9 cellular contexts compared by ENCODE assay signal in the genomic region with DNA sequence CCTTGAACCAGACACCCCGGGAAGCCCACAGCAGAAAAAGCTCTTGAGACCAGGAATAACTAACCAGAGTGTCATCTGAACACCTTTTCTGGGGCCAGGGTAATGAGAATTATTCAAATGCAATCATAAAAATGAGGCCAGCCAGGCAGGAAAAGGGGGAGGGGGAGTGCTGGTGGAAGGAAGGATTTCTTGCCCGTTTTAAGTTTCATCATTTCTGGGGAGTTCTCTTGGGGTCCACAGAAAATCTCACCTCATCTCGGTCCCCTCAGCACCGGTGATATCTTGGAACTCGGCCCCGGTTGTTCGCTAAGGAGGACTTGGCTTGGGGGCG. TPM values are rescaled to one million over a fixed set of nuclear protein-coding genes. Genes with fewer than 3 reads are reported as not detected.
DNase-seq lines count a peak whose midpoint lies in the region; ATAC-seq and TF ChIP-seq lines count a peak whose summit lies in the region.
"Had no signal": no experiment of that assay in that cellular context is flagged by ENCODE, and none has a peak within 500 bp of the region (broad histone marks: within the 10 kb centered on the region; RNA-seq: fewer than 3 reads in every experiment).

No MANE protein-coding gene starts in this region.

- intact Hi-C loops in testis (cut with DNase I; ENCODE audit: low total_unique reads): no loop called here

- H3K27me3 Mint-ChIP-seq in activated T-cell treated with anti-CD3 and anti-CD28 coated beads, Interleukin-2, amount 50 U/mL, for 4 hours (ENCODE audit: low read depth): peaks cover 56% of the 10 kb centered on the region

- H3K27ac ChIP-seq in mesenchymal stem cell (ENCODE audit: low read length, poor library complexity, severe bottlenecking) (peak overlapping the region; percentile 87), testis (peak overlapping the region; percentile 57 to 93)

- no peak overlapping the region for H3K18ac ChIP-seq in mesenchymal stem cell (ENCODE audit: low read depth in 1 of 2, low read length in 2 of 2)

- peak overlapping the region in 1 of 2 experiments; percentile 40 for H2BK12ac ChIP-seq in mesenchymal stem cell (ENCODE audit: low read length in 2 of 2)

- no peak overlapping the region for H4K91ac ChIP-seq in mesenchymal stem cell (ENCODE audit: low read length)

- H3K4me1 ChIP-seq in mesenchymal stem cell (ENCODE audit: control insufficient read depth, insufficient read depth, low read depth, low read length) (peaks cover 12% of the 10 kb centered on the region), testis (peaks cover 17% of the 10 kb centered on the region)

- TF ChIP-seq POLR2A in testis (IDR thresholded peaks at IDR 0.05): no peak

- H3K27me3 ChIP-seq in mesenchymal stem cell (ENCODE audit: control insufficient read depth in 1 of 2, insufficient read depth in 1 of 2, low read length in 2 of 2): peaks cover 0 to 66% of the 10 kb centered on the region in 2 experiments
- no peaks in the 10 kb centered on the region for H3K27me3 ChIP-seq in testis

- no peak overlapping the region for H2BK5ac ChIP-seq in mesenchymal stem cell (ENCODE audit: low read depth, low read length, poor library complexity, severe bottlenecking)

- in situ Hi-C loops in astrocyte of the cerebellum (cut with HindIII; ENCODE audit: low sequenced_read_pairs): no loop called here

- H3K4me2 ChIP-seq in mesenchymal stem cell (ENCODE audit: low read length, poor library complexity, severe bottlenecking): peak overlapping the region; percentile 78

- H3K4ac ChIP-seq in mesenchymal stem cell (ENCODE audit: low read depth in 1 of 2, low read length in 2 of 2): no peak overlapping the region

- DNase-seq in activated T-cell treated with anti-CD3 and anti-CD28 coated beads, Interleukin-2, amount 50 U/mL, for 4 hours: no peak
- DNase-seq in activated T-cell treated with anti-CD3 and anti-CD28 coated beads for 4 hours (no peak), astrocyte of the cerebellum (ENCODE audit: low read depth) (no peak), mesenchymal stem cell (no peak), testis (no peak), AML-193 (lab: John Stamatoyannopoulos, UW) (no peak)
- DNase-seq in activated CD4-positive, CD25-positive, alpha-beta regulatory T cell (lab: John Stamatoyannopoulos, UW): no peak

- peak overlapping the region; percentile 67 for H3K9ac ChIP-seq in mesenchymal stem cell (ENCODE audit: low read length)

- H3K9me3 Mint-ChIP-seq in activated T-cell treated with anti-CD3 and anti-CD28 coated beads, Interleukin-2, amount 50 U/mL, for 4 hours: no peaks in the 10 kb centered on the region

- H2BK120ac ChIP-seq in mesenchymal stem cell (ENCODE audit: low read depth, low read length): no peak overlapping the region

- no peak overlapping the region for H3K23ac ChIP-seq in mesenchymal stem cell (ENCODE audit: low read length in 2 of 2)

- H3K9me3 ChIP-seq in mesenchymal stem cell (ENCODE audit: control insufficient read depth, low read length) (no peaks in the 10 kb centered on the region), testis (no peaks in the 10 kb centered on the region)

- no peak overlapping the region for H4K8ac ChIP-seq in mesenchymal stem cell (ENCODE audit: low read length)

- no peaks in the 10 kb centered on the region for H3K36me3 Mint-ChIP-seq in activated T-cell treated with anti-CD3 and anti-CD28 coated beads, Interleukin-2, amount 50 U/mL, for 4 hours (ENCODE audit: insufficient read depth)

- no peak overlapping the region for H2AFZ ChIP-seq in mesenchymal stem cell (ENCODE audit: low read depth, low read length)

- WGBS in mesenchymal stem cell: 0% methylated on average over 5 of the region's 8 CpGs
- 6 to 11% methylated on average over 8 of the region's 8 CpGs for WGBS in testis, 2 donors

- no peak for ATAC-seq in activated T-cell treated with anti-CD3 and anti-CD28 coated beads, Interleukin-2, amount 50 U/mL, for 4 hours
- ATAC-seq in GM19455 (IDR thresholded peaks at IDR 0.05; ENCODE audit: unreplicated experiment): no peak

- no peaks in the 10 kb centered on the region for H3K79me1 ChIP-seq in mesenchymal stem cell (replicated peaks; ENCODE audit: low read length, poor library complexity, severe bottlenecking)

- TF ChIP-seq CTCF in astrocyte of the cerebellum (IDR thresholded peaks at IDR 0.05; ENCODE audit: low read depth, low read length, missing control alignments) (no peak), testis (IDR thresholded peaks at IDR 0.05) (no peak)

- peaks cover 17% of the 10 kb centered on the region for H3K4me1 Mint-ChIP-seq in activated T-cell treated with anti-CD3 and anti-CD28 coated beads, Interleukin-2, amount 50 U/mL, for 4 hours (ENCODE audit: low read depth)

- H3K36me3 ChIP-seq in mesenchymal stem cell (ENCODE audit: control insufficient read depth in 1 of 2, insufficient read depth in 2 of 2, low read depth in 1 of 2, low read length in 2 of 2) (no peaks in the 10 kb centered on the region), testis (ENCODE audit: low read depth, missing control alignments) (no peaks in the 10 kb centered on the region)

- H3K14ac ChIP-seq in mesenchymal stem cell (ENCODE audit: low read length in 2 of 2): no peak overlapping the region

- H2BK15ac ChIP-seq in mesenchymal stem cell (ENCODE audit: low read depth, poor library complexity, severe bottlenecking): peak overlapping the region; percentile 19

- peak overlapping the region; percentile 0 for H2AK5ac ChIP-seq in mesenchymal stem cell (ENCODE audit: low read length, severe bottlenecking)

- H3K4me3 Mint-ChIP-seq in activated T-cell treated with anti-CD3 and anti-CD28 coated beads, Interleukin-2, amount 50 U/mL, for 4 hours: peak overlapping the region; percentile 65

- H3K4me3 ChIP-seq in astrocyte of the cerebellum (ENCODE audit: low read depth, low read length) (peak overlapping the region; percentile 64), mesenchymal stem cell (ENCODE audit: insufficient read depth in 1 of 2, low read depth in 1 of 2, low read length in 2 of 2) (peak overlapping the region; percentile 50 to 64), testis (peak overlapping the region; percentile 61 to 71)
- H3K4me3 ChIP-seq: GM12878 had no signal

RNA-seq across cellular contexts. Expression of gene PKNOX2, which starts 0.5 kb away (rescaled TPM):
- total RNA-seq in activated T-cell treated with anti-CD3 and anti-CD28 coated beads, Interleukin-2, amount 50 U/mL, for 4 hours: under 1 TPM in 1 of 3 donors, not detected in 2; 0.38 TPM
- 3.7 TPM for polyA plus RNA-seq in mesenchymal stem cell (2013, experiment 1 of 2)
- 3.4 TPM for polyA plus RNA-seq in mesenchymal stem cell (2013, experiment 2 of 2)
- 1 to 10 TPM; 5.5 to 7.3 TPM for total RNA-seq in testis
- 10.4 TPM for polyA plus RNA-seq in testis (ENCODE audit: insufficient read depth, low read depth, low replicate concordance)
- total RNA-seq: GM12878 had no signal
- polyA plus RNA-seq: GM12878 had no signal

RNA-seq across cellular contexts. Expression of gene TMEM218, which starts 52.6 kb away (rescaled TPM):
- 10 to 100 TPM; 10.6 to 13.1 (median 12.3) TPM for total RNA-seq in activated T-cell treated with anti-CD3 and anti-CD28 coated beads, Interleukin-2, amount 50 U/mL, for 4 hours
- polyA plus RNA-seq in mesenchymal stem cell (2013, experiment 1 of 2): 19.4 TPM
- 18.8 TPM for polyA plus RNA-seq in mesenchymal stem cell (2013, experiment 2 of 2)
- 10 to 100 TPM; 15.1 to 17.2 TPM for total RNA-seq in testis
- 17.7 TPM for polyA plus RNA-seq in testis (ENCODE audit: insufficient read depth, low read depth, low replicate concordance)

Comparison
In these comparisons a context has a peak if more than half of its experiments do, and no peak if none do; other contexts are left out.
1. RNA of gene PKNOX2, which starts 0.5 kb away (total RNA-seq): 5.5 to 7.3 TPM in testis; 0.38 TPM in activated T-cell treated with anti-CD3 and anti-CD28 coated beads, Interleukin-2, amount 50 U/mL, for 4 hours; every median in the first group is over 4 times any median in the second.
2. Peak in every context shown above with its lines, with median percentiles within 50 percentile points of each other: H3K4me3 ChIP-seq.